Comparison of ENCODE assay signal across 24 cellular contexts in genomic region chr2:189803431-189803830, GRCh38. TPM values are rescaled to one million over a fixed set of nuclear protein-coding genes. Genes with fewer than 3 reads are reported as not detected.
DNase-seq lines count a peak whose midpoint lies in the region; ATAC-seq, FAIRE-seq and TF ChIP-seq lines count a peak whose summit lies in the region.
"Had no signal": no experiment of that assay in that cellular context is flagged by ENCODE, and none has a peak within 500 bp of the region (broad histone marks: within the 10 kb centered on the region; RNA-seq: fewer than 3 reads in every experiment).

No MANE protein-coding gene starts in this region.

- intact Hi-C loops in heart left ventricle (cut with DNase I): loop anchor here in 1 of 10 donors (5.0 kb wide), 1 partner anchor 264 kb away; no protein-coding TSS in a partner anchor

- H3K36me3 ChIP-seq in heart left ventricle: peaks cover 0 to 46% (median 21%) of the 10 kb centered on the region in 9 donors

- no peak overlapping the region for H3K27ac ChIP-seq in heart left ventricle
- H3K27ac ChIP-seq: 22Rv1; BLaER1 treated with 17β-estradiol and CSF1 and Interleukin-3, amounts not matched to agents 10 nM and 100 nM had no signal

- TF ChIP-seq POLR2A in H54 (IDR thresholded peaks at IDR 0.05; ENCODE audit: low read depth, low read length): no peak
- TF ChIP-seq POLR2A in heart left ventricle (IDR thresholded peaks at IDR 0.05): no peak

- no peak overlapping the region for H3K4me3 ChIP-seq in heart left ventricle
- H3K4me3 ChIP-seq: BLaER1 treated with 17β-estradiol and CSF1 and Interleukin-3, amounts not matched to agents 10 nM and 100 nM; GM23338; HAP-1 had no signal

- ATAC-seq in heart left ventricle: no peak
- ATAC-seq in activated CD8-positive, alpha-beta memory T cell treated with anti-CD3 and anti-CD28 coated beads, Interleukin-2, amount 10 ng/mL, durations not matched to agents 7 days and 5 days: no peak
- ATAC-seq: GM23338 had no signal

- peaks cover 0 to 9% (median 0%) of the 10 kb centered on the region in 12 donors for H3K4me1 ChIP-seq in heart left ventricle
- H3K4me1 ChIP-seq: BE2C had no signal

- no peak overlapping the region for H3K27ac Mint-ChIP-seq in activated CD8-positive, alpha-beta memory T cell treated with anti-CD3 and anti-CD28 coated beads, Interleukin-2, amount 10 ng/mL, durations not matched to agents 7 days and 5 days
- no peak overlapping the region for H3K27ac Mint-ChIP-seq in T-helper 2 cell treated with Interferon-gamma antibody and Interleukin-4, amounts not matched to agents 5 μg/mL and 100 μg/mL, for 36 hours
- H3K27ac Mint-ChIP-seq: CD4-positive, alpha-beta T cell; CD8-positive, alpha-beta memory T cell; GM23338; HFFc6 had no signal

- 68 to 76% (median 70%) methylated on average over 3 of the region's 3 CpGs for WGBS in heart left ventricle, 4 donors

- H3K9me3 ChIP-seq in heart left ventricle: no peaks in the 10 kb centered on the region
- H3K9me3 ChIP-seq: BE2C; BLaER1 treated with 17β-estradiol and CSF1 and Interleukin-3, amounts not matched to agents 10 nM and 100 nM; HAP-1 had no signal

- H3K4me3 Mint-ChIP-seq in activated CD8-positive, alpha-beta memory T cell treated with anti-CD3 and anti-CD28 coated beads, Interleukin-2, amount 10 ng/mL, durations not matched to agents 7 days and 5 days: no peak overlapping the region
- H3K4me3 Mint-ChIP-seq in T-helper 2 cell treated with Interferon-gamma antibody and Interleukin-4, amounts not matched to agents 5 μg/mL and 100 μg/mL, for 36 hours: no peak overlapping the region
- H3K4me3 Mint-ChIP-seq: CD14-positive monocyte; CD4-positive, alpha-beta T cell; CD8-positive, alpha-beta memory T cell; GM23338; HFFc6 had no signal

- peaks cover 2% of the 10 kb centered on the region for H3K4me1 Mint-ChIP-seq in activated CD8-positive, alpha-beta memory T cell treated with anti-CD3 and anti-CD28 coated beads, Interleukin-2, amount 10 ng/mL, durations not matched to agents 7 days and 5 days
- peaks cover 2% of the 10 kb centered on the region for H3K4me1 Mint-ChIP-seq in T-helper 2 cell treated with Interferon-gamma antibody and Interleukin-4, amounts not matched to agents 5 μg/mL and 100 μg/mL, for 36 hours (ENCODE audit: low read depth)
- H3K4me1 Mint-ChIP-seq: GM23338 had no signal

- TF ChIP-seq CTCF in heart left ventricle (IDR thresholded peaks at IDR 0.05): no peak

- H3K36me3 Mint-ChIP-seq in activated CD8-positive, alpha-beta memory T cell treated with anti-CD3 and anti-CD28 coated beads, Interleukin-2, amount 10 ng/mL, durations not matched to agents 7 days and 5 days: peaks cover 22% of the 10 kb centered on the region
- peaks cover 12% of the 10 kb centered on the region for H3K36me3 Mint-ChIP-seq in T-helper 2 cell treated with Interferon-gamma antibody and Interleukin-4, amounts not matched to agents 5 μg/mL and 100 μg/mL, for 36 hours (ENCODE audit: low read depth)

- DNase-seq in H54 (ENCODE audit: insufficient read length, low spot score) (no peak), dermis blood vessel endothelial cell (peak; percentile 53), fibroblast of gingiva (ENCODE audit: low read depth) (peak; percentile 63), heart left ventricle (no peak)
- DNase-seq in activated CD8-positive, alpha-beta memory T cell treated with anti-CD3 and anti-CD28 coated beads, Interleukin-2, amount 10 ng/mL, durations not matched to agents 7 days and 5 days: no peak
- no peak for DNase-seq in T-helper 2 cell treated with Interferon-gamma antibody and Interleukin-4, amounts not matched to agents 5 μg/mL and 100 μg/mL, for 36 hours (ENCODE audit: low spot score)
- DNase-seq: ACHN; AML-193; BE2C; CD4-positive, alpha-beta T cell; CD8-positive, alpha-beta memory T cell; DMS53; DMS79 treated with DMSO at 0.1 percent for 48 hours; GF-D8; HFFc6 had no signal

- no peaks in the 10 kb centered on the region for H3K27me3 ChIP-seq in heart left ventricle
- H3K27me3 ChIP-seq: BE2C; BLaER1 treated with 17β-estradiol and CSF1 and Interleukin-3, amounts not matched to agents 10 nM and 100 nM had no signal

- FAIRE-seq in H54 (lab: Jason Lieb, UNC): peak; percentile 53
- FAIRE-seq: A204.1, D721Med, GM12891, GM18507 had no signal

- CTCF ChIA-PET in activated CD8-positive, alpha-beta memory T cell treated with anti-CD3 and anti-CD28 coated beads, Interleukin-2, amount 10 ng/mL, durations not matched to agents 7 days and 5 days (lab: Charles Lee): no interaction called here

- H3K27me3 Mint-ChIP-seq in activated CD8-positive, alpha-beta memory T cell treated with anti-CD3 and anti-CD28 coated beads, Interleukin-2, amount 10 ng/mL, durations not matched to agents 7 days and 5 days: no peaks in the 10 kb centered on the region
- H3K27me3 Mint-ChIP-seq in T-helper 2 cell treated with Interferon-gamma antibody and Interleukin-4, amounts not matched to agents 5 μg/mL and 100 μg/mL, for 36 hours (ENCODE audit: low read depth): no peaks in the 10 kb centered on the region
- H3K27me3 Mint-ChIP-seq: CD4-positive, alpha-beta T cell; CD8-positive, alpha-beta memory T cell had no signal

- no peaks in the 10 kb centered on the region for H3K9me3 Mint-ChIP-seq in activated CD8-positive, alpha-beta memory T cell treated with anti-CD3 and anti-CD28 coated beads, Interleukin-2, amount 10 ng/mL, durations not matched to agents 7 days and 5 days (ENCODE audit: low read depth)
- H3K9me3 Mint-ChIP-seq in T-helper 2 cell treated with Interferon-gamma antibody and Interleukin-4, amounts not matched to agents 5 μg/mL and 100 μg/mL, for 36 hours: no peaks in the 10 kb centered on the region
- H3K9me3 Mint-ChIP-seq: CD4-positive, alpha-beta T cell; CD8-positive, alpha-beta memory T cell; GM23338; HFFc6 had no signal

RNA-seq across cellular contexts. Expression of gene PMS1, which starts 19.2 kb away (rescaled TPM):
- total RNA-seq in dermis blood vessel endothelial cell (24.2 and 39.1 TPM in 2 replicates), heart left ventricle (10 to 100 TPM in 5 of 9 donors, 1 to 10 TPM in 4; 6.4 to 16.7 (median 10.7) TPM)
- 1 to 10 TPM; 6.2 to 7.8 TPM for polyA plus RNA-seq in heart left ventricle
- 10 to 100 TPM; 40.9 to 42.1 TPM for total RNA-seq in activated CD8-positive, alpha-beta memory T cell treated with anti-CD3 and anti-CD28 coated beads, Interleukin-2, amount 10 ng/mL, durations not matched to agents 7 days and 5 days

RNA-seq across cellular contexts. Expression of gene ORMDL1, which starts 19.3 kb away (rescaled TPM):
- total RNA-seq in dermis blood vessel endothelial cell (51.3 and 54.6 TPM in 2 replicates), heart left ventricle (10 to 100 TPM; 14.3 to 32.9 (median 26.2) TPM)
- 10 to 100 TPM; 33.8 to 40.3 TPM for polyA plus RNA-seq in heart left ventricle
- 10 to 100 TPM; 62.0 to 76.7 TPM for total RNA-seq in activated CD8-positive, alpha-beta memory T cell treated with anti-CD3 and anti-CD28 coated beads, Interleukin-2, amount 10 ng/mL, durations not matched to agents 7 days and 5 days

RNA-seq across cellular contexts. Expression of gene OSGEPL1, which starts 40.8 kb away (rescaled TPM):
- total RNA-seq in dermis blood vessel endothelial cell (5.9 and 6.1 TPM in 2 replicates), heart left ventricle (10 to 100 TPM in 2 of 9 donors, 1 to 10 TPM in 7; 6.8 to 11.0 (median 8.6) TPM)
- polyA plus RNA-seq in heart left ventricle: 1 to 10 TPM; 5.7 to 5.9 TPM
- 10 to 100 TPM in 1 of 2 experiments, 1 to 10 TPM in 1; 10.0 to 11.3 TPM for total RNA-seq in activated CD8-positive, alpha-beta memory T cell treated with anti-CD3 and anti-CD28 coated beads, Interleukin-2, amount 10 ng/mL, durations not matched to agents 7 days and 5 days

Comparison
In these comparisons a context has a peak if more than half of its experiments do, and no peak if none do; other contexts are left out.
1. DNase-seq: peak in dermis blood vessel endothelial cell (single experiment) and fibroblast of gingiva (single experiment); none in H54 (single experiment), heart left ventricle (0 of 5), activated CD8-positive, alpha-beta memory T cell treated with anti-CD3 and anti-CD28 coated beads, Interleukin-2, amount 10 ng/mL, durations not matched to agents 7 days and 5 days (single experiment) and T-helper 2 cell treated with Interferon-gamma antibody and Interleukin-4, amounts not matched to agents 5 μg/mL and 100 μg/mL, for 36 hours (single experiment).